In genomic region chr13:100517706-100518105, GRCh38 we compare ENCODE assay signal across 15 cellular contexts.
DNase-seq lines count a peak whose midpoint lies in the region; ATAC-seq, FAIRE-seq and TF ChIP-seq lines count a peak whose summit lies in the region.
"Had no signal": no experiment of that assay in that cellular context is flagged by ENCODE, and none has a peak within 500 bp of the region (broad histone marks: within the 10 kb centered on the region; RNA-seq: fewer than 3 reads in every experiment).

No MANE protein-coding gene starts in this region.

- RAD21 ChIA-PET in GM12878 (lab: Charles Lee; ENCODE audit: unreplicated experiment) = interaction anchor here (0.6 kb wide), 1 partner anchor 603 kb away, joined by 5 read pairs; no protein-coding TSS in a partner anchor

- no peak for TF ChIP-seq EP300 in GM12878 (IDR thresholded peaks at IDR 0.05; ENCODE audit: borderline replicate concordance in 1 of 2, control insufficient read depth in 1 of 2, low read depth in 2 of 2, low read length in 2 of 2)

- intact Hi-C loops in CD4-positive, alpha-beta memory T cell (cut with micrococcal nuclease) = loop anchor here (10.0 kb wide), 1 partner anchor 1253 kb away; no protein-coding TSS in a partner anchor
- intact Hi-C loops in GM12878 (cut with micrococcal nuclease; ENCODE audit: unreplicated experiment) = loop anchor here (10.0 kb wide), 1 partner anchor 473 kb away; no protein-coding TSS in a partner anchor

- H3K9me3 Mint-ChIP-seq in CD4-positive, alpha-beta memory T cell = no peaks in the 10 kb centered on the region
- H3K9me3 Mint-ChIP-seq in activated naive CD4-positive, alpha-beta T cell treated with anti-CD3 and anti-CD28 coated beads, Interleukin-2, amount 50 U/mL, for 72 hours = no peaks in the 10 kb centered on the region
- H3K9me3 Mint-ChIP-seq: activated naive CD8-positive, alpha-beta T cell treated with anti-CD3 and anti-CD28 coated beads, Interleukin-2, amount 10 ng/mL, durations not matched to agents 7 days and 5 days had no signal

- DNase-seq in CD4-positive, alpha-beta memory T cell = peak in 4 of 5 donors; percentile 18 to 32 (median 22)
- peak; percentile 33 for DNase-seq in H7
- DNase-seq in GM12878 (ENCODE audit: low read depth, low spot score) = no peak
- no peak for DNase-seq in mesenchymal stem cell
- DNase-seq in activated naive CD4-positive, alpha-beta T cell treated with anti-CD3 and anti-CD28 coated beads, Interleukin-2, amount 50 U/mL, for 72 hours (ENCODE audit: low spot score in 2 of 2) = no peak
- no peak for DNase-seq in mucosa of gallbladder (ENCODE audit: low spot score)
- no peak for DNase-seq in GM13976 (ENCODE audit: low spot score)
- DNase-seq: activated naive CD8-positive, alpha-beta T cell treated with anti-CD3 and anti-CD28 coated beads, Interleukin-2, amount 10 ng/mL, durations not matched to agents 7 days and 5 days; NCI-H2029; NCI-H524; stimulated activated CD4-positive, alpha-beta T cell treated with anti-CD3 and anti-CD28 coated beads, Interleukin-2, amount 100 ng/mL, for 48 hours; SW 1271 had no signal

- no peaks in the 10 kb centered on the region for H3K36me3 Mint-ChIP-seq in CD4-positive, alpha-beta memory T cell
- no peaks in the 10 kb centered on the region for H3K36me3 Mint-ChIP-seq in activated naive CD4-positive, alpha-beta T cell treated with anti-CD3 and anti-CD28 coated beads, Interleukin-2, amount 50 U/mL, for 72 hours
- H3K36me3 Mint-ChIP-seq: activated naive CD8-positive, alpha-beta T cell treated with anti-CD3 and anti-CD28 coated beads, Interleukin-2, amount 10 ng/mL, durations not matched to agents 7 days and 5 days had no signal

- TF ChIP-seq CTCF in GM12878 (IDR thresholded peaks at IDR 0.05 in 2 of 3, conservative IDR thresholded peaks at IDR 0.05 in 1 of 3; ENCODE audit: control insufficient read depth in 2 of 3, extremely low read depth in 1 of 3, insufficient read depth in 1 of 3, low read depth in 3 of 3, low read length in 3 of 3) (no peak), GM13976 (IDR thresholded peaks at IDR 0.05; ENCODE audit: borderline replicate concordance, control extremely low read depth, extremely low read depth, insufficient read depth, missing control alignments) (no peak)

- H2AK5ac ChIP-seq in mesenchymal stem cell (ENCODE audit: low read length, severe bottlenecking) = peak overlapping the region; percentile 95

- H3K79me1 ChIP-seq in mesenchymal stem cell (replicated peaks; ENCODE audit: low read length, poor library complexity, severe bottlenecking) = peaks cover 24% of the 10 kb centered on the region

- H3K14ac ChIP-seq in mesenchymal stem cell (ENCODE audit: low read length in 2 of 2) = no peak overlapping the region

- H3K4me1 ChIP-seq in CD4-positive, alpha-beta memory T cell (ENCODE audit: insufficient read depth, low read length) = peaks cover 35% of the 10 kb centered on the region
- H3K4me1 ChIP-seq in GM12878 (ENCODE audit: control insufficient read depth, insufficient read depth, low read length) = peaks cover 4% of the 10 kb centered on the region; the same call in 1 of the 2 replicates
- H3K4me1 ChIP-seq in mesenchymal stem cell (ENCODE audit: control insufficient read depth, insufficient read depth, low read depth, low read length) = peaks cover 10% of the 10 kb centered on the region

- no peak overlapping the region for H3K4me3 ChIP-seq in CD4-positive, alpha-beta memory T cell (ENCODE audit: low read length in 2 of 2)
- H3K4me3 ChIP-seq in H7 (ENCODE audit: insufficient read depth, low read depth, low read length) (no peak overlapping the region), GM12878 (no peak overlapping the region), mesenchymal stem cell (ENCODE audit: insufficient read depth in 1 of 2, low read depth in 1 of 2, low read length in 2 of 2) (no peak overlapping the region)
- H3K4me3 ChIP-seq: thoracic aorta had no signal

- H3K4me3 Mint-ChIP-seq in CD4-positive, alpha-beta memory T cell = peak overlapping the region; percentile 47 to 83 (median 71)
- H3K4me3 Mint-ChIP-seq: activated naive CD8-positive, alpha-beta T cell treated with anti-CD3 and anti-CD28 coated beads, Interleukin-2, amount 10 ng/mL, durations not matched to agents 7 days and 5 days had no signal

- no peak overlapping the region for H4K91ac ChIP-seq in mesenchymal stem cell (ENCODE audit: low read length)

- H2BK15ac ChIP-seq in mesenchymal stem cell (ENCODE audit: low read depth, poor library complexity, severe bottlenecking) = no peak overlapping the region

- no peaks in the 10 kb centered on the region for H3K27me3 Mint-ChIP-seq in CD4-positive, alpha-beta memory T cell
- H3K27me3 Mint-ChIP-seq: activated naive CD8-positive, alpha-beta T cell treated with anti-CD3 and anti-CD28 coated beads, Interleukin-2, amount 10 ng/mL, durations not matched to agents 7 days and 5 days had no signal

- POLR2A ChIA-PET in CD4-positive, alpha-beta memory T cell (lab: Charles Lee; ENCODE audit: partially characterized antibody) = interaction anchor here (2.5 kb wide), 1 partner anchor 862 kb away, joined by 10 read pairs; no protein-coding TSS in a partner anchor
- POLR2A ChIA-PET in GM12878 (lab: Charles Lee) = no interaction called here

- no peak overlapping the region for H2BK120ac ChIP-seq in mesenchymal stem cell (ENCODE audit: low read depth, low read length)

- no peaks in the 10 kb centered on the region for H3K27me3 ChIP-seq in CD4-positive, alpha-beta memory T cell (ENCODE audit: insufficient read depth, low read length)
- no peaks in the 10 kb centered on the region for H3K27me3 ChIP-seq in H7 (ENCODE audit: control insufficient read depth, insufficient read depth, low read length)
- H3K27me3 ChIP-seq in GM12878 (replicated peaks in 1 of 2; ENCODE audit: control insufficient read depth in 2 of 2, insufficient read depth in 2 of 2, low read length in 1 of 2) = no peaks in the 10 kb centered on the region
- no peaks in the 10 kb centered on the region for H3K27me3 ChIP-seq in mesenchymal stem cell (ENCODE audit: control insufficient read depth in 1 of 2, insufficient read depth in 1 of 2, low read length in 2 of 2)

- H3K23ac ChIP-seq in mesenchymal stem cell (ENCODE audit: low read length in 2 of 2) = no peak overlapping the region

- no peaks in the 10 kb centered on the region for H3K9me3 ChIP-seq in CD4-positive, alpha-beta memory T cell (ENCODE audit: control insufficient read depth in 1 of 2, low read length in 2 of 2)
- H3K9me3 ChIP-seq in GM12878 (replicated peaks; ENCODE audit: control insufficient read depth, insufficient read depth, low read length) = no peaks in the 10 kb centered on the region
- no peaks in the 10 kb centered on the region for H3K9me3 ChIP-seq in mesenchymal stem cell (ENCODE audit: control insufficient read depth, low read length)
- H3K9me3 ChIP-seq: thoracic aorta had no signal

- in situ Hi-C loops in GM12878 (cut with MboI) (loop anchor here (10.0 kb wide), 1 partner anchor 283 kb away; no protein-coding TSS in a partner anchor), GM13976 (cut with MboI; ENCODE audit: low sequenced_read_pairs, unreplicated experiment) (loop anchor here (25.0 kb wide), 1 partner anchor 605 kb away; no protein-coding TSS in a partner anchor)

- FAIRE-seq in GM12878 (lab: Jason Lieb, UNC) = no peak
- FAIRE-seq: bronchial epithelial cell had no signal

- TF ChIP-seq POLR2A in GM12878 (IDR thresholded peaks at IDR 0.05; ENCODE audit: low read depth, low read length) = no peak

- no peak for ATAC-seq in GM12878
- ATAC-seq in activated naive CD4-positive, alpha-beta T cell treated with anti-CD3 and anti-CD28 coated beads, Interleukin-2, amount 50 U/mL, for 72 hours = no peak
- ATAC-seq: HCT116 had no signal

- H3K27ac ChIP-seq in CD4-positive, alpha-beta memory T cell (ENCODE audit: low read depth, low read length) = no peak overlapping the region
- H3K27ac ChIP-seq in GM12878 (ENCODE audit: control insufficient read depth, insufficient read depth) (no peak overlapping the region), mesenchymal stem cell (ENCODE audit: low read length, poor library complexity, severe bottlenecking) (peak overlapping the region; percentile 66)
- H3K27ac ChIP-seq: thoracic aorta had no signal

- H2AFZ ChIP-seq in GM12878 (ENCODE audit: control insufficient read depth, low read depth, low read length) (no peak overlapping the region), mesenchymal stem cell (ENCODE audit: low read depth, low read length) (no peak overlapping the region)

- peaks cover 15 to 37% (median 24%) of the 10 kb centered on the region in 4 donors for H3K4me1 Mint-ChIP-seq in CD4-positive, alpha-beta memory T cell

- H3K4ac ChIP-seq in mesenchymal stem cell (ENCODE audit: low read depth in 1 of 2, low read length in 2 of 2) = no peak overlapping the region

- WGBS in GM12878 (ENCODE audit: insufficient coverage, insufficient replicate concordance, low lambda C conversion rate, missing lambda C conversion rate) = 90% methylated on average over 13 of the region's 13 CpGs
- 91% methylated on average over 12 of the region's 13 CpGs for whole genome bisulfite sequencing in mesenchymal stem cell

- no peaks in the 10 kb centered on the region for H4K20me1 ChIP-seq in GM12878 (ENCODE audit: control insufficient read depth, insufficient read depth)

- SMC1A ChIA-PET in GM12878 (lab: Charles Lee; ENCODE audit: uncharacterized antibody, unreplicated experiment) = no interaction called here

- peak overlapping the region in 6 of 7 donors; percentile 9 to 82 (median 49) for H3K27ac Mint-ChIP-seq in CD4-positive, alpha-beta memory T cell
- no peak overlapping the region for H3K27ac Mint-ChIP-seq in activated naive CD4-positive, alpha-beta T cell treated with anti-CD3 and anti-CD28 coated beads, Interleukin-2, amount 50 U/mL, for 72 hours
- H3K27ac Mint-ChIP-seq: activated naive CD8-positive, alpha-beta T cell treated with anti-CD3 and anti-CD28 coated beads, Interleukin-2, amount 10 ng/mL, durations not matched to agents 7 days and 5 days had no signal

- H4K8ac ChIP-seq in mesenchymal stem cell (ENCODE audit: low read length) = no peak overlapping the region

- H3K4me2 ChIP-seq in GM12878 (ENCODE audit: control insufficient read depth, insufficient read depth) = no peak overlapping the region
- H3K4me2 ChIP-seq in mesenchymal stem cell (ENCODE audit: low read length, poor library complexity, severe bottlenecking) = no peak overlapping the region

- H3K79me2 ChIP-seq in GM12878 (ENCODE audit: control insufficient read depth, insufficient read depth, low read length) = no peaks in the 10 kb centered on the region

- no peak overlapping the region for H2BK5ac ChIP-seq in mesenchymal stem cell (ENCODE audit: low read depth, low read length, poor library complexity, severe bottlenecking)

- H3K9ac ChIP-seq in GM12878 (ENCODE audit: control insufficient read depth, insufficient read depth, low read length) (no peak overlapping the region), mesenchymal stem cell (ENCODE audit: low read length) (no peak overlapping the region)

- no peaks in the 10 kb centered on the region for H3K36me3 ChIP-seq in CD4-positive, alpha-beta memory T cell (ENCODE audit: insufficient read depth, low read length)
- H3K36me3 ChIP-seq in H7 (replicated peaks; ENCODE audit: control insufficient read depth, insufficient read depth, low read length) (no peaks in the 10 kb centered on the region), GM12878 (ENCODE audit: control insufficient read depth in 2 of 2, insufficient read depth in 2 of 2, low read length in 1 of 2) (peaks cover 0 to 3% of the 10 kb centered on the region in 2 experiments; a peak in 1 of 4 replicates), mesenchymal stem cell (ENCODE audit: control insufficient read depth in 1 of 2, insufficient read depth in 2 of 2, low read depth in 1 of 2, low read length in 2 of 2) (peaks cover 4 to 10% of the 10 kb centered on the region in 2 experiments)
- H3K36me3 ChIP-seq: thoracic aorta had no signal

- H3K18ac ChIP-seq in mesenchymal stem cell (ENCODE audit: low read depth in 1 of 2, low read length in 2 of 2) = no peak overlapping the region

- BruUV-seq in GM12878 (replicated peaks; lab: Mats Ljungman, UMichigan) = no TSS peak

- no peak for TF ChIP-seq RAD21 in GM12878 (IDR thresholded peaks at IDR 0.05; ENCODE audit: insufficient read depth, low read depth, low read length)

- H2BK12ac ChIP-seq in mesenchymal stem cell (ENCODE audit: low read length in 2 of 2) = no peak overlapping the region

- CTCF ChIA-PET in CD4-positive, alpha-beta memory T cell (lab: Charles Lee; ENCODE audit: partially characterized antibody) = interaction anchor here (1.3 to 9.9 kb wide), 6 partner anchors 13 to 862 kb away, joined by 3 to 158 read pairs (median 6); partner anchors contain the start of gene GGACT
- CTCF ChIA-PET in GM12878 (lab: Yijun Ruan, JAX) = interaction anchor here (0.7 to 6.0 kb wide), 6 partner anchors 127 to 826 kb away, joined by 3 to 60 read pairs (median 5); no protein-coding TSS in a partner anchor

Comparison
In these comparisons a context has a peak if more than half of its experiments do, and no peak if none do; other contexts are left out.
1. DNase-seq: peak in CD4-positive, alpha-beta memory T cell (4 of 5) and H7 (single experiment); none in GM12878 (single experiment), mesenchymal stem cell (single experiment), activated naive CD4-positive, alpha-beta T cell treated with anti-CD3 and anti-CD28 coated beads, Interleukin-2, amount 50 U/mL, for 72 hours (0 of 2), mucosa of gallbladder (single experiment) and GM13976 (single experiment).
2. H3K27ac Mint-ChIP-seq: peak in CD4-positive, alpha-beta memory T cell (6 of 7); none in activated naive CD4-positive, alpha-beta T cell treated with anti-CD3 and anti-CD28 coated beads, Interleukin-2, amount 50 U/mL, for 72 hours (0 of 2).